ENCODE assay signal across 8 cellular contexts in genomic region chr10:45727421-45727965, GRCh38. TPM values are rescaled to one million over a fixed set of nuclear protein-coding genes. Genes with fewer than 3 reads are reported as not detected.
DNase-seq lines count a peak whose midpoint lies in the region; ATAC-seq and TF ChIP-seq lines count a peak whose summit lies in the region.
"Not testable (repeated sequence)": the region's sequence is repeated elsewhere in the genome, so short reads cannot be mapped to it uniquely, and the experiment has no call there.

No MANE protein-coding gene starts in this region.

- H3K4me3 Mint-ChIP-seq in activated T-helper 2 cell treated with anti-CD3 and anti-CD28 coated beads, Interferon-gamma antibody, Interleukin-2, Interleukin-4, amounts not matched to agents 10 μg/mL and 5 μg/mL and 100 μg/mL, durations not matched to agents 14 hours and 24 hours and 36 hours (ENCODE audit: low read depth) = peak overlapping the region; percentile 82

- not testable (repeated sequence) for H3K27me3 Mint-ChIP-seq in activated T-helper 2 cell treated with anti-CD3 and anti-CD28 coated beads, Interferon-gamma antibody, Interleukin-2, Interleukin-4, amounts not matched to agents 10 μg/mL and 5 μg/mL and 100 μg/mL, durations not matched to agents 14 hours and 24 hours and 36 hours (ENCODE audit: low read depth)

- not testable (repeated sequence) for H3K9me3 ChIP-seq in BLaER1, MG63, lower lobe of right lung

- not testable (repeated sequence) for H3K4me1 ChIP-seq in BLaER1, lower lobe of right lung

- DNase-seq in MG63; epithelial cell of proximal tubule (ENCODE audit: low read depth); lower lobe of right lung: not testable (repeated sequence)
- peak; percentile 9 for DNase-seq in activated T-helper 2 cell treated with anti-CD3 and anti-CD28 coated beads, Interferon-gamma antibody, Interleukin-2, Interleukin-4, amounts not matched to agents 10 μg/mL and 5 μg/mL and 100 μg/mL, durations not matched to agents 14 hours and 24 hours and 36 hours (ENCODE audit: low spot score)

- H3K9me3 Mint-ChIP-seq in activated T-helper 2 cell treated with anti-CD3 and anti-CD28 coated beads, Interferon-gamma antibody, Interleukin-2, Interleukin-4, amounts not matched to agents 10 μg/mL and 5 μg/mL and 100 μg/mL, durations not matched to agents 14 hours and 24 hours and 36 hours = not testable (repeated sequence)

- H3K36me3 Mint-ChIP-seq in activated T-helper 2 cell treated with anti-CD3 and anti-CD28 coated beads, Interferon-gamma antibody, Interleukin-2, Interleukin-4, amounts not matched to agents 10 μg/mL and 5 μg/mL and 100 μg/mL, durations not matched to agents 14 hours and 24 hours and 36 hours (ENCODE audit: low read depth) = not testable (repeated sequence)

- H4K20me1 ChIP-seq in BLaER1 = not testable (repeated sequence)

- peak overlapping the region; percentile 76 for H3K4me2 ChIP-seq in BLaER1

- H3K27ac Mint-ChIP-seq in activated T-helper 2 cell treated with anti-CD3 and anti-CD28 coated beads, Interferon-gamma antibody, Interleukin-2, Interleukin-4, amounts not matched to agents 10 μg/mL and 5 μg/mL and 100 μg/mL, durations not matched to agents 14 hours and 24 hours and 36 hours = not testable (repeated sequence)

- not testable (repeated sequence) for H3K27me3 ChIP-seq in BLaER1; MG63; lower lobe of right lung (ENCODE audit: low read depth)

- ATAC-seq in GM19438 (IDR thresholded peaks at IDR 0.05; ENCODE audit: low read depth, unreplicated experiment) = peak; percentile 52
- ATAC-seq in HG02943 (IDR thresholded peaks at IDR 0.05; ENCODE audit: low read depth, unreplicated experiment) = peak; percentile 39
- peak; percentile 90 for ATAC-seq in lower lobe of right lung

- H3K36me3 ChIP-seq in BLaER1, MG63: not testable (repeated sequence)
- H3K36me3 ChIP-seq in lower lobe of right lung = peaks cover 12% of the 10 kb centered on the region

- TF ChIP-seq CTCF in epithelial cell of proximal tubule (conservative IDR thresholded peaks at IDR 0.05; ENCODE audit: low read depth, low read length); lower lobe of right lung (IDR thresholded peaks at IDR 0.05): not testable (repeated sequence)

- not testable (repeated sequence) for H3K4me1 Mint-ChIP-seq in activated T-helper 2 cell treated with anti-CD3 and anti-CD28 coated beads, Interferon-gamma antibody, Interleukin-2, Interleukin-4, amounts not matched to agents 10 μg/mL and 5 μg/mL and 100 μg/mL, durations not matched to agents 14 hours and 24 hours and 36 hours (ENCODE audit: low read depth)

- peak overlapping the region; percentile 76 for H3K4me3 ChIP-seq in BLaER1
- H3K4me3 ChIP-seq in MG63 = peak overlapping the region; percentile 87
- H3K4me3 ChIP-seq in epithelial cell of proximal tubule (ENCODE audit: low read depth, low read length) = peak overlapping the region; percentile 73
- peak overlapping the region; percentile 77 for H3K4me3 ChIP-seq in lower lobe of right lung
- peak overlapping the region; percentile 51 to 89 (median 79) for H3K4me3 ChIP-seq in skin epidermis

- peak overlapping the region; percentile 76 for H3K9ac ChIP-seq in BLaER1

- H3K27ac ChIP-seq in BLaER1 = peak overlapping the region; percentile 51; the same call in 1 of the 2 replicates
- H3K27ac ChIP-seq in lower lobe of right lung = peak overlapping the region; percentile 84
- peak overlapping the region; percentile 77 to 95 (median 86) for H3K27ac ChIP-seq in skin epidermis

- intact Hi-C loops in activated T-helper 2 cell treated with anti-CD3 and anti-CD28 coated beads, Interferon-gamma antibody, Interleukin-2, Interleukin-4, amounts not matched to agents 10 μg/mL and 5 μg/mL and 100 μg/mL, durations not matched to agents 14 hours and 24 hours and 36 hours (cut with micrococcal nuclease); lower lobe of right lung (cut with DNase I): not testable (repeated sequence)

RNA-seq across cellular contexts. Expression of gene WASHC2C, which starts 0.4 kb away (rescaled TPM):
- total RNA-seq in MG63 (2014; rRNA removed; shearing (Covaris generic); ENCODE audit: low replicate concordance) = 21.6 and 23.6 TPM in 2 replicates
- 25.0 and 26.8 TPM in 2 replicates for total RNA-seq in activated T-helper 2 cell treated with anti-CD3 and anti-CD28 coated beads, Interferon-gamma antibody, Interleukin-2, Interleukin-4, amounts not matched to agents 10 μg/mL and 5 μg/mL and 100 μg/mL, durations not matched to agents 14 hours and 24 hours and 36 hours
- 19.0 and 20.6 TPM in 2 replicates for total RNA-seq in epithelial cell of proximal tubule
- 61.5 TPM for total RNA-seq in lower lobe of right lung

RNA-seq across cellular contexts. Expression of gene ZFAND4, which starts 54.9 kb away (rescaled TPM):
- 3.1 and 13.7 TPM in 2 replicates for total RNA-seq in MG63 (2014; rRNA removed; shearing (Covaris generic); ENCODE audit: low replicate concordance)
- total RNA-seq in activated T-helper 2 cell treated with anti-CD3 and anti-CD28 coated beads, Interferon-gamma antibody, Interleukin-2, Interleukin-4, amounts not matched to agents 10 μg/mL and 5 μg/mL and 100 μg/mL, durations not matched to agents 14 hours and 24 hours and 36 hours = 9.2 and 9.3 TPM in 2 replicates
- total RNA-seq in epithelial cell of proximal tubule (5.0 and 9.5 TPM in 2 replicates), lower lobe of right lung (15.7 TPM)

Comparison
In these comparisons a context has a peak if more than half of its experiments do, and no peak if none do; other contexts are left out.
1. ATAC-seq: peak in every context shown above with its lines; median percentile 90 in lower lobe of right lung; 52 in GM19438; 39 in HG02943.